12 cellular contexts compared by ENCODE assay signal in genomic region chr22:35589071-35589735, GRCh38. TPM values are rescaled to one million over a fixed set of nuclear protein-coding genes. Genes with fewer than 3 reads are reported as not detected.
DNase-seq lines count a peak whose midpoint lies in the region; ATAC-seq and TF ChIP-seq lines count a peak whose summit lies in the region.
"Had no signal": no experiment of that assay in that cellular context is flagged by ENCODE, and none has a peak within 500 bp of the region (broad histone marks: within the 10 kb centered on the region; RNA-seq: fewer than 3 reads in every experiment).

No MANE protein-coding gene starts in this region.

- no peak for TF ChIP-seq CTCF in sigmoid colon (IDR thresholded peaks at IDR 0.05)
- TF ChIP-seq CTCF in esophagus squamous epithelium (IDR thresholded peaks at IDR 0.05), result no peak
- no peak for TF ChIP-seq CTCF in spleen (IDR thresholded peaks at IDR 0.05 in 8 of 11, conservative IDR thresholded peaks at IDR 0.05 in 3 of 11)

- H3K27ac ChIP-seq in sigmoid colon, result peak overlapping the region; percentile 46 to 74 (median 60)
- H3K27ac ChIP-seq in esophagus squamous epithelium, result no peak overlapping the region
- no peak overlapping the region for H3K27ac ChIP-seq in spleen

- no peak for ATAC-seq in GM19328 (IDR thresholded peaks at IDR 0.05; ENCODE audit: unreplicated experiment)

- H3K27me3 ChIP-seq in sigmoid colon (no peaks in the 10 kb centered on the region), esophagus squamous epithelium (peaks cover 0 to 12% (median 0%) of the 10 kb centered on the region in 4 donors), spleen (replicated peaks in 1 of 7) (peaks cover 0 to 4% (median 0%) of the 10 kb centered on the region in 7 donors)
- H3K27me3 ChIP-seq: dorsolateral prefrontal cortex had no signal

- no peak overlapping the region for H3K4me3 ChIP-seq in sigmoid colon
- H3K4me3 ChIP-seq in esophagus squamous epithelium, result no peak overlapping the region
- no peak overlapping the region for H3K4me3 ChIP-seq in spleen
- H3K4me3 ChIP-seq: dorsolateral prefrontal cortex had no signal

- no peak for TF ChIP-seq EP300 in sigmoid colon (IDR thresholded peaks at IDR 0.05)

- H3K9me3 ChIP-seq in sigmoid colon, result no peaks in the 10 kb centered on the region
- H3K9me3 ChIP-seq in esophagus squamous epithelium, result no peaks in the 10 kb centered on the region
- no peaks in the 10 kb centered on the region for H3K9me3 ChIP-seq in spleen

- WGBS in sigmoid colon, 2 donors, result 76 to 82% methylated on average over 11 of the region's 11 CpGs
- WGBS in esophagus squamous epithelium, 2 donors, result 46 to 88% methylated on average over 1 to 6 of the region's 11 CpGs
- 50 to 80% (median 65%) methylated on average over 5 to 11 of the region's 11 CpGs for WGBS in spleen, 5 donors

- no peak for TF ChIP-seq POLR2A in sigmoid colon (IDR thresholded peaks at IDR 0.05)
- no peak for TF ChIP-seq POLR2A in esophagus squamous epithelium (IDR thresholded peaks at IDR 0.05)
- TF ChIP-seq POLR2A in spleen (IDR thresholded peaks at IDR 0.05), result no peak

- H3K4me1 ChIP-seq in sigmoid colon, result peaks cover 0 to 65% (median 47%) of the 10 kb centered on the region in 4 donors
- H3K4me1 ChIP-seq in esophagus squamous epithelium, result peaks cover 0 to 29% (median 0%) of the 10 kb centered on the region in 3 donors
- H3K4me1 ChIP-seq in spleen, result peaks cover 0 to 16% (median 0%) of the 10 kb centered on the region in 6 donors

- DNase-seq in GOT3 (lab: John Stamatoyannopoulos, UW) (peak; percentile 61), RKO (ENCODE audit: low spot score) (peak; percentile 83), fibroblast of peridontal ligament (ENCODE audit: extremely low read depth) (peak; percentile 35), sigmoid colon (peak; percentile 80), esophagus squamous epithelium (lab: John Stamatoyannopoulos, UW) (no peak), NCI-H748 (lab: John Stamatoyannopoulos, UW; ENCODE audit: unreplicated experiment) (no peak), spleen (no peak)
- DNase-seq: activated B cell treated with CpG ODN at 0.5 μM for 24 hours, dorsolateral prefrontal cortex, substantia nigra had no signal

- H3K36me3 ChIP-seq in sigmoid colon, result no peaks in the 10 kb centered on the region
- H3K36me3 ChIP-seq in esophagus squamous epithelium, result no peaks in the 10 kb centered on the region
- no peaks in the 10 kb centered on the region for H3K36me3 ChIP-seq in spleen

- intact Hi-C loops in sigmoid colon (cut with DNase I) (no loop called here), esophagus squamous epithelium (cut with DNase I) (loop anchor here (10.0 kb wide), 1 partner anchor 244 kb away; no protein-coding TSS in a partner anchor), spleen (cut with DNase I; ENCODE audit: low total_unique reads) (no loop called here)

RNA-seq across cellular contexts. Expression of gene MB, which starts 27.9 kb away (rescaled TPM):
- 10 to 100 TPM in 1 of 4 donors, 1 to 10 TPM in 1, under 1 TPM in 1, not detected in 1; 0.68 to 12.8 (median 1.9) TPM for total RNA-seq in sigmoid colon
- 10 to 100 TPM in 2 of 3 donors, 1 to 10 TPM in 1; 7.9 to 84.7 (median 59.4) TPM for polyA plus RNA-seq in sigmoid colon
- total RNA-seq in esophagus squamous epithelium, result 10 to 100 TPM in 1 of 4 donors, 1 to 10 TPM in 1, under 1 TPM in 1, not detected in 1; 0.44 to 11.8 (median 5.4) TPM
- under 1 TPM in 1 of 7 donors, not detected in 6; 0.64 TPM for total RNA-seq in spleen
- 1 to 10 TPM in 2 of 3 donors, under 1 TPM in 1; 0.93 to 5.0 (median 1.2) TPM for polyA plus RNA-seq in spleen
- total RNA-seq: activated B cell treated with CpG ODN at 0.5 μM for 24 hours, neural crest cell had no signal

RNA-seq across cellular contexts. Expression of gene RASD2, which starts 48.6 kb away (rescaled TPM):
- 10 to 100 TPM in 3 of 4 donors, 1 to 10 TPM in 1; 6.6 to 22.8 (median 13.7) TPM for total RNA-seq in sigmoid colon
- 10 to 100 TPM in 2 of 3 donors, 1 to 10 TPM in 1; 8.4 to 20.6 (median 12.0) TPM for polyA plus RNA-seq in sigmoid colon
- total RNA-seq in esophagus squamous epithelium, result under 1 TPM in 3 of 4 donors, not detected in 1; 0.06 to 0.26 (median 0.19) TPM
- total RNA-seq in spleen, result under 1 TPM in 4 of 7 donors, not detected in 3; 0.14 to 0.44 (median 0.22) TPM
- under 1 TPM; 0.04 to 0.24 (median 0.13) TPM for polyA plus RNA-seq in spleen
- total RNA-seq: activated B cell treated with CpG ODN at 0.5 μM for 24 hours, neural crest cell had no signal

RNA-seq across cellular contexts. Expression of gene APOL6, which starts 59.0 kb away (rescaled TPM):
- total RNA-seq in sigmoid colon, result 10 to 100 TPM; 15.8 to 28.2 (median 17.0) TPM
- 10 to 100 TPM in 1 of 3 donors, 1 to 10 TPM in 2; 4.2 to 24.3 (median 7.9) TPM for polyA plus RNA-seq in sigmoid colon
- 10 to 100 TPM in 2 of 4 donors, 1 to 10 TPM in 2; 7.8 to 22.3 (median 9.5) TPM for total RNA-seq in esophagus squamous epithelium
- total RNA-seq in spleen, result 10 to 100 TPM; 33.5 to 48.1 (median 39.9) TPM
- 1 to 10 TPM; 4.4 to 7.3 (median 4.4) TPM for polyA plus RNA-seq in spleen
- total RNA-seq: neural crest cell had no signal

Comparison
In these comparisons a context has a peak if more than half of its experiments do, and no peak if none do; other contexts are left out.
1. DNase-seq: peak in GOT3 (single experiment), RKO (single experiment), fibroblast of peridontal ligament (single experiment) and sigmoid colon (single experiment); none in esophagus squamous epithelium (single experiment), NCI-H748 (single experiment) and spleen (single experiment).
2. H3K27ac ChIP-seq: peak in sigmoid colon (4 of 4); none in esophagus squamous epithelium (0 of 4) and spleen (0 of 8).
3. RNA of gene RASD2, which starts 48.6 kb away (total RNA-seq): 6.6 to 22.8 TPM in sigmoid colon; 0.06 to 0.26 TPM in esophagus squamous epithelium and 0.14 to 0.44 TPM in spleen; every median in the first group is over 4 times any median in the second.